1 cellular context compared by ENCODE assay signal in the genomic region with DNA sequence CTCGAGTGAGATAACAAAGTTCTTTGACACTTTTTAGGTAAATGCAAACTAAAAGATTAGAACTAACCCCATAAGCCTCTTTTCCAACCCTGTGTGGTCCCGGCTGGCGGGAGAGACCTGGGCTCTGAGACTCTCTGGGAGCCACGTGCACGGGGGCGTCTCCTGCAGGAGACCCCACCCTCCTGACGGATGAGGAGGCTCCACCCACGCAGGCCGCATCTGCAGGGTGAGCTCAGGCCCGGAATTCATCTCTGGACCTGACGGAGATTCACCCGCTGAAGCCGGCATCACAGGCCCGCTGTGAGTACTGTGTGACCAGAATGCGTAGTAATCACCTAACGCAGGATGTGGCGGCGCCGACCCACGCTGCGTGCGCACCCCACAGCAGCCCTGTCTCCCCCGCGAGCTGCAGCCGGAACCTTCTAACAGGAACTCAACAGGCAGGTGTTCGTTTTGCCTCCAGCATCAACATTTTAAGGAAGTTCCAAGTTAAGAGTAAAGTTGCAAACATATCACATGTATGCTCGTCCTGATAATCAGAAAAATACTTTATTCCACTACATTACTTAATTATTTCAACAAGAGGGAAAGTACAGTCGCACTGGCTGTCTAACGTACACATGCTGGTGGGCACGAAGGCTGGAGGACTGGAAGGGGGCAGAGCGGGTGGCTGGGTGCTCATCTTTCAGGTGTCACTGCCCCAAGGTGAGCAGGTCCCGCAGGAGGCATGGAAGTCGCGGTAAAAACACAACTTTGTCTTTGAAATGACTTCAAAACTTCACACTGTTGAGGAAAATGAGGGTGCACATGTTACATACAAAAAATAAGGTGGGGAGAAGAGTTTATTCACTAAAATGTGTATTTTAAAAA.
TF ChIP-seq lines count a peak whose summit lies in the region.

No MANE protein-coding gene starts in this region.

TF ChIP-seq in H1, 55 proteins besides CTCF, POLR2A, EP300 and RAD21:
- no peak for TF ChIP-seq TAF7 (optimal IDR thresholded peaks at IDR 0.05; ENCODE audit: borderline replicate concordance, low read depth, low read length)
- TF ChIP-seq, protein P1, sequence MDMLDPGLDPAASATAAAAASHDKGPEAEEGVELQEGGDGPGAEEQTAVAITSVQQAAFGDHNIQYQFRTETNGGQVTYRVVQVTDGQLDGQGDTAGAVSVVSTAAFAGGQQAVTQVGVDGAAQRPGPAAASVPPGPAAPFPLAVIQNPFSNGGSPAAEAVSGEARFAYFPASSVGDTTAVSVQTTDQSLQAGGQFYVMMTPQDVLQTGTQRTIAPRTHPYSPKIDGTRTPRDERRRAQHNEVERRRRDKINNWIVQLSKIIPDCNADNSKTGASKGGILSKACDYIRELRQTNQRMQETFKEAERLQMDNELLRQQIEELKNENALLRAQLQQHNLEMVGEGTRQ (IDR thresholded peaks at IDR 0.05; ENCODE audit: low read length): 0 out of 2 replicates have a peak, but pooled peaks have one; percentile 9
- TF ChIP-seq CHD2 (IDR thresholded peaks at IDR 0.05; ENCODE audit: low read length): no peak
- no peak for TF ChIP-seq NRF1 (IDR thresholded peaks at IDR 0.05; ENCODE audit: low read depth, low read length)
- TF ChIP-seq, protein P2, sequence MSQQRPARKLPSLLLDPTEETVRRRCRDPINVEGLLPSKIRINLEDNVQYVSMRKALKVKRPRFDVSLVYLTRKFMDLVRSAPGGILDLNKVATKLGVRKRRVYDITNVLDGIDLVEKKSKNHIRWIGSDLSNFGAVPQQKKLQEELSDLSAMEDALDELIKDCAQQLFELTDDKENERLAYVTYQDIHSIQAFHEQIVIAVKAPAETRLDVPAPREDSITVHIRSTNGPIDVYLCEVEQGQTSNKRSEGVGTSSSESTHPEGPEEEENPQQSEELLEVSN (IDR thresholded peaks at IDR 0.05): peak; percentile 82
- TF ChIP-seq, protein P3, sequence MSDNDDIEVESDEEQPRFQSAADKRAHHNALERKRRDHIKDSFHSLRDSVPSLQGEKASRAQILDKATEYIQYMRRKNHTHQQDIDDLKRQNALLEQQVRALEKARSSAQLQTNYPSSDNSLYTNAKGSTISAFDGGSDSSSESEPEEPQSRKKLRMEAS (IDR thresholded peaks at IDR 0.05): peak; percentile 68
- 0 out of 2 replicates have a peak, but pooled peaks have one; percentile 2 for TF ChIP-seq TEAD4 (IDR thresholded peaks at IDR 0.05; ENCODE audit: low read depth, low read length)
- TF ChIP-seq EGR1 (IDR thresholded peaks at IDR 0.05; ENCODE audit: borderline replicate concordance, low read depth, low read length): peak; percentile 57
